Comparison of ENCODE assay signal across 1 cellular context in the genomic region with DNA sequence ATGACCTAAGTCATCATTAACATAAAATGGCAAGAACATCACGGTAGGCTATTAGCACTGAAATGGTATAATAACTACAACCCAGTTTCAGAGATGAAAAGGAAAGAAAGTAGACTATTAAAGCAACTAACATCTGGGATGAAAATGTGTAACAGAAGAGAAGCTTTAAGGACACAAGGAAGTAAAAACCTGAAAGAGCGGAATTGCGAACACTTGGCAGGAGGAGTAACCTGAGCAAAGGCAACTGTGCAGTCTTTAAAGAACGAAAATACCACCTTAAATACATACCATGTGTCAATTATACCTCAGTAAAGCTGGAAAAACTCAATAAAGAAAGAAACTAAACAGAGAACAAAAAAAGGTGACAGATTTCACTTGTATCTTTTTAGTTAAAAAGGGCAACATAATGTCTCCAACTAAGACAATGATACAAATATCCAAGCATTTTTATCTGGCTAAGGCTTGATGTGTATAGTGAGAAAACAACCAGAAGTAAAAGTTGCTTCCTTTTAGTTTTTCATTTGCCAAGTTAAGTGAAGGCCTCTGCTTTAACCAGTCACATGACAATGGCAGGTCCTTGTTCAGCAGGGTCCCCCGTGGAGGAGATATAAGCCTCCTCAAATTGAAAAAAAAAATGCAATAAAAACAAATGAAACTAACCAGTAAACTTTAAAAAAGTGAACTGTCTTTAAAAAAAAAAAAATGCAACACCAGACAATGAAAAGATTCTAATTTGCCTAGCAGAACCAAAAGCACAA.
TF ChIP-seq lines count a peak whose summit lies in the region.

No MANE protein-coding gene starts in this region.

TF ChIP-seq in GM12878, 131 proteins besides CTCF, POLR2A, EP300 and RAD21:
- TF ChIP-seq RAD51 (IDR thresholded peaks at IDR 0.05): 0 out of 2 replicates have a peak, but pooled peaks have one; percentile 39
- TF ChIP-seq, protein P1, sequence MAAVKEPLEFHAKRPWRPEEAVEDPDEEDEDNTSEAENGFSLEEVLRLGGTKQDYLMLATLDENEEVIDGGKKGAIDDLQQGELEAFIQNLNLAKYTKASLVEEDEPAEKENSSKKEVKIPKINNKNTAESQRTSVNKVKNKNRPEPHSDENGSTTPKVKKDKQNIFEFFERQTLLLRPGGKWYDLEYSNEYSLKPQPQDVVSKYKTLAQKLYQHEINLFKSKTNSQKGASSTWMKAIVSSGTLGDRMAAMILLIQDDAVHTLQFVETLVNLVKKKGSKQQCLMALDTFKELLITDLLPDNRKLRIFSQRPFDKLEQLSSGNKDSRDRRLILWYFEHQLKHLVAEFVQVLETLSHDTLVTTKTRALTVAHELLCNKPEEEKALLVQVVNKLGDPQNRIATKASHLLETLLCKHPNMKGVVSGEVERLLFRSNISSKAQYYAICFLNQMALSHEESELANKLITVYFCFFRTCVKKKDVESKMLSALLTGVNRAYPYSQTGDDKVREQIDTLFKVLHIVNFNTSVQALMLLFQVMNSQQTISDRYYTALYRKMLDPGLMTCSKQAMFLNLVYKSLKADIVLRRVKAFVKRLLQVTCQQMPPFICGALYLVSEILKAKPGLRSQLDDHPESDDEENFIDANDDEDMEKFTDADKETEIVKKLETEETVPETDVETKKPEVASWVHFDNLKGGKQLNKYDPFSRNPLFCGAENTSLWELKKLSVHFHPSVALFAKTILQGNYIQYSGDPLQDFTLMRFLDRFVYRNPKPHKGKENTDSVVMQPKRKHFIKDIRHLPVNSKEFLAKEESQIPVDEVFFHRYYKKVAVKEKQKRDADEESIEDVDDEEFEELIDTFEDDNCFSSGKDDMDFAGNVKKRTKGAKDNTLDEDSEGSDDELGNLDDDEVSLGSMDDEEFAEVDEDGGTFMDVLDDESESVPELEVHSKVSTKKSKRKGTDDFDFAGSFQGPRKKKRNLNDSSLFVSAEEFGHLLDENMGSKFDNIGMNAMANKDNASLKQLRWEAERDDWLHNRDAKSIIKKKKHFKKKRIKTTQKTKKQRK (IDR thresholded peaks at IDR 0.05; ENCODE audit: low read depth, low read length): no peak
- TF ChIP-seq ZNF384 (IDR thresholded peaks at IDR 0.05; ENCODE audit: borderline replicate concordance, low read depth, low read length): peak; percentile 67; the same call in 1 of the 2 replicates
TF ChIP-seq in GM12878: peak in this region for 2.
